In genomic region chrX:45852884-45853283, GRCh38 we compare ENCODE assay signal across 13 cellular contexts.
DNase-seq lines count a peak whose midpoint lies in the region; ATAC-seq, FAIRE-seq and TF ChIP-seq lines count a peak whose summit lies in the region.
"Had no signal": no experiment of that assay in that cellular context is flagged by ENCODE, and none has a peak within 500 bp of the region (broad histone marks: within the 10 kb centered on the region; RNA-seq: fewer than 3 reads in every experiment).

No MANE protein-coding gene starts in this region.

- no peaks in the 10 kb centered on the region for H3F3A ChIP-seq in PC-3 (ENCODE audit: low read length, unreplicated experiment)

- H3K4me3 Mint-ChIP-seq in activated T-cell treated with anti-CD3 and anti-CD28 coated beads, Interleukin-2, amount 50 U/mL, for 4 hours, result peak overlapping the region; percentile 61

- H3K79me2 ChIP-seq in PC-3 (ENCODE audit: low read length), result peaks cover 42% of the 10 kb centered on the region

- no peaks in the 10 kb centered on the region for H3K9me3 ChIP-seq in PC-3 (ENCODE audit: low read length)

- peak overlapping the region; percentile 83 for H3K27ac ChIP-seq in PC-3 (ENCODE audit: low read length)

- no peaks in the 10 kb centered on the region for H4K20me1 ChIP-seq in PC-3 (ENCODE audit: low read length)

- intact Hi-C loops in PC-3 (cut with micrococcal nuclease), result loop anchor here (5.0 kb wide), 4 partner anchors 334 to 524 kb away; no protein-coding TSS in a partner anchor

- ATAC-seq in activated T-cell treated with anti-CD3 and anti-CD28 coated beads, Interleukin-2, amount 50 U/mL, for 4 hours, result peak; percentile 9 to 23
- ATAC-seq in PC-3 (no peak), HG03097 (IDR thresholded peaks at IDR 0.05; ENCODE audit: low FRiP score, unreplicated experiment) (no peak), GM19467 (IDR thresholded peaks at IDR 0.05; ENCODE audit: unreplicated experiment) (no peak)

- H3K36me3 Mint-ChIP-seq in activated T-cell treated with anti-CD3 and anti-CD28 coated beads, Interleukin-2, amount 50 U/mL, for 4 hours (ENCODE audit: insufficient read depth), result peaks cover 6% of the 10 kb centered on the region

- H3K4me1 ChIP-seq in PC-3 (ENCODE audit: insufficient read depth, low read length), result peaks cover 23% of the 10 kb centered on the region

- peaks cover 8% of the 10 kb centered on the region for H3K36me3 ChIP-seq in PC-3 (ENCODE audit: low read depth, low read length)

- H3K9me3 Mint-ChIP-seq in activated T-cell treated with anti-CD3 and anti-CD28 coated beads, Interleukin-2, amount 50 U/mL, for 4 hours, result no peaks in the 10 kb centered on the region

- TF ChIP-seq CTCF in PC-3 (conservative IDR thresholded peaks at IDR 0.05; ENCODE audit: low read depth, low read length), result no peak

- no peaks in the 10 kb centered on the region for H3K27me3 Mint-ChIP-seq in activated T-cell treated with anti-CD3 and anti-CD28 coated beads, Interleukin-2, amount 50 U/mL, for 4 hours (ENCODE audit: low read depth)

- H3K27me3 ChIP-seq in PC-3 (ENCODE audit: low read length), result no peaks in the 10 kb centered on the region

- CTCF ChIA-PET in PC-3 (lab: Charles Lee), result no interaction called here

- peak overlapping the region; percentile 84; the same call in 1 of the 2 replicates for H3K9ac ChIP-seq in PC-3 (ENCODE audit: low read length)

- POLR2A ChIA-PET in PC-3 (lab: Charles Lee; ENCODE audit: unreplicated experiment), result no interaction called here

- DNase-seq in activated T-cell treated with anti-CD3 and anti-CD28 coated beads, Interleukin-2, amount 50 U/mL, for 4 hours, result no peak
- DNase-seq in activated T-cell treated with anti-CD3 and anti-CD28 coated beads for 4 hours, result no peak
- peak; percentile 54 for DNase-seq in PC-3
- peak; percentile 48 for DNase-seq in renal cortical epithelial cell (ENCODE audit: low read depth)
- DNase-seq in NCI-H128 (lab: John Stamatoyannopoulos, UW; ENCODE audit: unreplicated experiment), result no peak
- DNase-seq: activated effector memory CD4-positive, alpha-beta T cell treated with Interleukin-2 at 50 U/mL for 16 hours; foreskin melanocyte; stimulated activated CD4-positive, alpha-beta T cell treated with anti-CD3 and anti-CD28 coated beads, Interleukin-15, amount 100 ng/mL, for 24 hours had no signal

- peak overlapping the region; percentile 79; the same call in 1 of the 2 replicates for H3K4me3 ChIP-seq in PC-3 (ENCODE audit: low read length)

- BruUV-seq in PC-3 (replicated peaks; lab: Mats Ljungman, UMichigan), result no TSS peak

- H3K4me2 ChIP-seq in PC-3 (ENCODE audit: low read length), result peak overlapping the region; percentile 80

- no peaks in the 10 kb centered on the region for H3K9me2 ChIP-seq in PC-3 (replicated peaks; ENCODE audit: low read length)

- H2AFZ ChIP-seq in PC-3 (ENCODE audit: low read length), result no peak overlapping the region

- FAIRE-seq in endometrium (lab: Jason Lieb, UNC), result peak; percentile 88
- FAIRE-seq: GM18507, TTC549 had no signal

- H3K4me1 Mint-ChIP-seq in activated T-cell treated with anti-CD3 and anti-CD28 coated beads, Interleukin-2, amount 50 U/mL, for 4 hours (ENCODE audit: low read depth), result peaks cover 28% of the 10 kb centered on the region

Comparison
In these comparisons a context has a peak if more than half of its experiments do, and no peak if none do; other contexts are left out.
1. ATAC-seq: peak in activated T-cell treated with anti-CD3 and anti-CD28 coated beads, Interleukin-2, amount 50 U/mL, for 4 hours (2 of 2); none in PC-3 (single experiment), HG03097 (single experiment) and GM19467 (single experiment).
2. DNase-seq: peak in PC-3 (single experiment) and renal cortical epithelial cell (single experiment); none in activated T-cell treated with anti-CD3 and anti-CD28 coated beads, Interleukin-2, amount 50 U/mL, for 4 hours (single experiment), activated T-cell treated with anti-CD3 and anti-CD28 coated beads for 4 hours (single experiment) and NCI-H128 (single experiment).